ENCODE assay signal across 11 cellular contexts in the genomic region with DNA sequence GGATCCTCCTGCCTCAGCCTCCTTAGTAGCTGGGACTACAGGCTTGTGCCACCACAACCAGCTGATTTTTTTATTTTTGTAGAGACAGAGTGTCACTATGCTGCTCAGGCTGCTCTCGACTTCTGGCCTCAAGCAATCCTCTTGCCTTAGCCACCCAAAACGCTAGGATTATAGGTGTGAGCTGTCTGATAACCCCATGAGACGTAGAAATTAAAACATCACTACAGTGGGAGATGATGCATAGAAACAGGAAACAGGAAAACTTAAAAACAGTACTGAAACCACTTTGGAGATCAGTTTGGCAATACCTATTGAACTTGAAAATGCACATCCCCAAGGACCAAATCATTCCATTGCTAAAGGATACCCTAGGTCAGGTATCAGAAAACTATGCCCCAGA. TPM values are rescaled to one million over a fixed set of nuclear protein-coding genes. Genes with fewer than 3 reads are reported as not detected.
DNase-seq lines count a peak whose midpoint lies in the region; ATAC-seq and TF ChIP-seq lines count a peak whose summit lies in the region.
"Had no signal": no experiment of that assay in that cellular context is flagged by ENCODE, and none has a peak within 500 bp of the region (broad histone marks: within the 10 kb centered on the region; RNA-seq: fewer than 3 reads in every experiment).

No MANE protein-coding gene starts in this region.

- H3K4me3 Mint-ChIP-seq in activated B cell treated with CpG ODN at 0.5 μM for 24 hours, result peak overlapping the region; percentile 59

- peak overlapping the region; percentile 2 to 53 for H3K27ac ChIP-seq in right atrium auricular region
- H3K27ac ChIP-seq in mesenchymal stem cell (ENCODE audit: low read length, poor library complexity, severe bottlenecking), result no peak overlapping the region
- H3K27ac ChIP-seq in effector memory CD4-positive, alpha-beta T cell (ENCODE audit: insufficient read depth, low read length, poor library complexity, severe bottlenecking), result no peak overlapping the region

- H3K23ac ChIP-seq in mesenchymal stem cell (ENCODE audit: low read length in 2 of 2), result no peak overlapping the region

- no peak overlapping the region for H3K4me2 ChIP-seq in mesenchymal stem cell (ENCODE audit: low read length, poor library complexity, severe bottlenecking)

- no peak for DNase-seq in right atrium auricular region (ENCODE audit: low spot score)
- DNase-seq in left cardiac atrium, result no peak
- no peak for DNase-seq in activated B cell treated with CpG ODN at 0.5 μM for 24 hours
- DNase-seq in mesenchymal stem cell, result no peak
- DNase-seq in NCI-H1930 (lab: John Stamatoyannopoulos, UW), result no peak
- DNase-seq in effector memory CD4-positive, alpha-beta T cell, result no peak
- no peak for DNase-seq in MG63
- no peak for DNase-seq in GM03348 (ENCODE audit: low spot score)
- DNase-seq: kidney glomerular epithelial cell, NCI-H1092, posterior cingulate gyrus had no signal

- intact Hi-C loops in left cardiac atrium (cut with DNase I), result no loop called here
- intact Hi-C loops in activated B cell treated with CpG ODN at 0.5 μM for 24 hours (cut with micrococcal nuclease), result loop anchor here (1.0 kb wide), 1 partner anchor 9 kb away; no protein-coding TSS in a partner anchor

- H3K14ac ChIP-seq in mesenchymal stem cell (ENCODE audit: low read length in 2 of 2), result no peak overlapping the region

- no peaks in the 10 kb centered on the region for H3K9me3 Mint-ChIP-seq in activated B cell treated with CpG ODN at 0.5 μM for 24 hours

- peak overlapping the region; percentile 51 for H3K9ac ChIP-seq in mesenchymal stem cell (ENCODE audit: low read length)

- peak overlapping the region; percentile 35 for H3K27ac Mint-ChIP-seq in activated B cell treated with CpG ODN at 0.5 μM for 24 hours

- H4K8ac ChIP-seq in mesenchymal stem cell (ENCODE audit: low read length), result no peak overlapping the region

- H3K27me3 Mint-ChIP-seq in activated B cell treated with CpG ODN at 0.5 μM for 24 hours, result no peaks in the 10 kb centered on the region

- CTCF ChIA-PET in activated B cell treated with CpG ODN at 0.5 μM for 24 hours (lab: Charles Lee), result no interaction called here

- no peak overlapping the region for H2BK15ac ChIP-seq in mesenchymal stem cell (ENCODE audit: low read depth, poor library complexity, severe bottlenecking)

- peaks cover 6% of the 10 kb centered on the region for H3K36me3 Mint-ChIP-seq in activated B cell treated with CpG ODN at 0.5 μM for 24 hours (ENCODE audit: low read depth)

- H3K4me1 ChIP-seq in right atrium auricular region (peaks cover 0 to 62% of the 10 kb centered on the region in 2 donors), mesenchymal stem cell (ENCODE audit: control insufficient read depth, insufficient read depth, low read depth, low read length) (peaks cover 5% of the 10 kb centered on the region)
- peaks cover 40% of the 10 kb centered on the region for H3K4me1 ChIP-seq in effector memory CD4-positive, alpha-beta T cell (ENCODE audit: control insufficient read depth, insufficient read depth, low read length, poor library complexity, severe bottlenecking)

- no peak overlapping the region for H2BK5ac ChIP-seq in mesenchymal stem cell (ENCODE audit: low read depth, low read length, poor library complexity, severe bottlenecking)

- POLR2A ChIA-PET in activated B cell treated with CpG ODN at 0.5 μM for 24 hours (lab: Charles Lee), result interaction anchor here (1.0 to 4.6 kb wide), 2 partner anchors 10 to 17 kb away, joined by 4 to 38 read pairs; partner anchors contain the start of gene SENP6

- H3K9me3 ChIP-seq in right atrium auricular region (no peaks in the 10 kb centered on the region), mesenchymal stem cell (ENCODE audit: control insufficient read depth, low read length) (no peaks in the 10 kb centered on the region), MG63 (no peaks in the 10 kb centered on the region)
- no peaks in the 10 kb centered on the region for H3K9me3 ChIP-seq in effector memory CD4-positive, alpha-beta T cell (ENCODE audit: control insufficient read depth, low read length)

- H2BK12ac ChIP-seq in mesenchymal stem cell (ENCODE audit: low read length in 2 of 2), result no peak overlapping the region

- H3K27me3 ChIP-seq in right atrium auricular region (no peaks in the 10 kb centered on the region), mesenchymal stem cell (ENCODE audit: control insufficient read depth in 1 of 2, insufficient read depth in 1 of 2, low read length in 2 of 2) (no peaks in the 10 kb centered on the region), MG63 (no peaks in the 10 kb centered on the region)
- H3K27me3 ChIP-seq in effector memory CD4-positive, alpha-beta T cell (replicated peaks; ENCODE audit: control insufficient read depth, insufficient read depth, low read length, poor library complexity, severe bottlenecking), result no peaks in the 10 kb centered on the region

- no peak overlapping the region for H3K18ac ChIP-seq in mesenchymal stem cell (ENCODE audit: low read depth in 1 of 2, low read length in 2 of 2)

- no peak overlapping the region for H2AK5ac ChIP-seq in mesenchymal stem cell (ENCODE audit: low read length, severe bottlenecking)

- H4K91ac ChIP-seq in mesenchymal stem cell (ENCODE audit: low read length), result no peak overlapping the region

- H3K4ac ChIP-seq in mesenchymal stem cell (ENCODE audit: low read depth in 1 of 2, low read length in 2 of 2), result no peak overlapping the region

- H2BK120ac ChIP-seq in mesenchymal stem cell (ENCODE audit: low read depth, low read length), result no peak overlapping the region

- 100% methylated on average over 2 of the region's 3 CpGs for WGBS in mesenchymal stem cell

- no peaks in the 10 kb centered on the region for H3K79me1 ChIP-seq in mesenchymal stem cell (replicated peaks; ENCODE audit: low read length, poor library complexity, severe bottlenecking)

- TF ChIP-seq CTCF in right atrium auricular region (IDR thresholded peaks at IDR 0.05) (no peak), activated B cell treated with CpG ODN at 0.5 μM for 24 hours (IDR thresholded peaks at IDR 0.05) (no peak)

- H3K4me1 Mint-ChIP-seq in activated B cell treated with CpG ODN at 0.5 μM for 24 hours, result peaks cover 91% of the 10 kb centered on the region

- ATAC-seq in left cardiac atrium (no peak), activated B cell treated with CpG ODN at 0.5 μM for 24 hours (ENCODE audit: low read depth) (peak; percentile 26)

- H3K4me3 ChIP-seq in right atrium auricular region (no peak overlapping the region), mesenchymal stem cell (ENCODE audit: insufficient read depth in 1 of 2, low read depth in 1 of 2, low read length in 2 of 2) (no peak overlapping the region), MG63 (no peak overlapping the region)
- H3K4me3 ChIP-seq in effector memory CD4-positive, alpha-beta T cell (ENCODE audit: insufficient read depth, low read depth, low read length, poor library complexity, severe bottlenecking), result no peak overlapping the region

- H2AFZ ChIP-seq in mesenchymal stem cell (ENCODE audit: low read depth, low read length), result no peak overlapping the region

- H3K36me3 ChIP-seq in right atrium auricular region (no peaks in the 10 kb centered on the region), mesenchymal stem cell (ENCODE audit: control insufficient read depth in 1 of 2, insufficient read depth in 2 of 2, low read depth in 1 of 2, low read length in 2 of 2) (no peaks in the 10 kb centered on the region), MG63 (peaks cover 10% of the 10 kb centered on the region)
- no peaks in the 10 kb centered on the region for H3K36me3 ChIP-seq in effector memory CD4-positive, alpha-beta T cell (ENCODE audit: control insufficient read depth, insufficient read depth, low read length)

RNA-seq across cellular contexts. Expression of gene SENP6, which starts 10.8 kb away (rescaled TPM):
- total RNA-seq in right atrium auricular region (10 to 100 TPM; 54.6 to 59.8 TPM), left cardiac atrium (10 to 100 TPM; 48.7 to 67.4 TPM), activated B cell treated with CpG ODN at 0.5 μM for 24 hours (116 and 134 TPM in 2 replicates)
- 51.6 TPM for polyA plus RNA-seq in mesenchymal stem cell (2013, experiment 1 of 2)
- polyA plus RNA-seq in mesenchymal stem cell (2013, experiment 2 of 2), result 50.6 TPM
- total RNA-seq in MG63 (2014; rRNA removed; shearing (Covaris generic); ENCODE audit: low replicate concordance), result 40.6 and 69.9 TPM in 2 replicates

Comparison
In these comparisons a context has a peak if more than half of its experiments do, and no peak if none do; other contexts are left out.
1. H3K27ac ChIP-seq: peak in right atrium auricular region (2 of 2); none in mesenchymal stem cell (single experiment) and effector memory CD4-positive, alpha-beta T cell (single experiment).